ENCODE assay signal across 6 cellular contexts in the genomic region with DNA sequence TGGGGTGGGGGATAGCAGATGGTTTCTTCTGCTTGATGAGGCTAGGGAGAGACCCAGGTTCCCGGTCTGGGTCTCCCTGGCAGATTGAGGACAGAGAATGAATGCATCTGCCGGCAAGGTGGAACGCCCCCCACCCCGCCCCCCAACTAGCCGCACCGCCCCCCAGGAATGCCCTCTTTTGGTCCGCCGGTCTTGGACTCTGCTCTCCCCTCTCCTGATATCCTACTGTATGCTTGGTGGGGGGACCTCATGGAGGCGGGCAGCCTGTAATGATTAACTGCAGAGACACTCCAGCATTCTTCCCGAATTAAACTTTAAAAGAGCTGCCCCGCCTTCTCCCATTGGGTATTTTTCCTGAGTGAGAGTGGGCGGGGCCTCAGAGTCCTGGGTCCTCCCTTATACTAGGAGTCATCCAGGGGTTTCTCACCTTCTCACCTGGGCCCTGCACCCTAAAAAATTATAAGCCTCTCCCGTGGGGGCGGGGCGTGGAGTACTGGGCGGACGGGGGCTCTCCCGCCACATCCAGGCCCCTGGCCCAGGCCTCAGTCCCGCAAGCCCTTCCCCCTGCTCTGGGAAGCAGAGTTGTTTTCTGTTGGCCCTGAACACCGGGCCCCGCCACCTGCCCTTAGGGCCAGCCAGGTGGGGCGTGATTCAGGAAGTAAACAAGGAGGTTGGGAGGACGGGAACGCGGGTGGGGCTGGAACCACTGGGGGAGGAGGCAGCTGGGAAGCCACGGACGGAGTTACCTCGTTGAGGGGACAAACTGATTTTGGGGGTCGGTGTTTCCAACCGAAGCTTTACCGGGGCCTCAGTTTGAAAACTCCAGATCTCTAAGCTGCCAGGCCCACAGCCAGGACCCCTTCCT. TPM values are rescaled to one million over a fixed set of nuclear protein-coding genes. Genes with fewer than 3 reads are reported as not detected.
DNase-seq lines count a peak whose midpoint lies in the region; ATAC-seq and TF ChIP-seq lines count a peak whose summit lies in the region.

No MANE protein-coding gene starts in this region.

- 4% methylated on average over 31 of the region's 31 CpGs for WGBS in prostate gland

- peak overlapping the region; percentile 91 to 96 for H3K27ac ChIP-seq in prostate gland

- peaks cover 8% of the 10 kb centered on the region for H3K4me1 ChIP-seq in prostate gland (replicated peaks)

- ATAC-seq in HG03135 (IDR thresholded peaks at IDR 0.05; ENCODE audit: unreplicated experiment), result no peak

- peak; percentile 69 for TF ChIP-seq POLR2A in prostate gland (IDR thresholded peaks at IDR 0.05)

- H3K4me3 ChIP-seq in prostate gland, result peak overlapping the region; percentile 41 to 53

- intact Hi-C loops in prostate gland (cut with DNase I), result no loop called here

- H3K9me3 ChIP-seq in prostate gland, result no peaks in the 10 kb centered on the region

- DNase-seq in NCI-H146 (lab: John Stamatoyannopoulos, UW) (peak; percentile 74), cerebellum (ENCODE audit: low spot score) (peak; percentile 54), prostate gland (ENCODE audit: low spot score) (peak; percentile 89), COLO829 (ENCODE audit: low spot score) (no peak)
- no peak for DNase-seq in activated effector memory CD4-positive, alpha-beta T cell treated with Interleukin-2 at 50 U/mL for 16 hours

- H3K36me3 ChIP-seq in prostate gland, result no peaks in the 10 kb centered on the region

- no peaks in the 10 kb centered on the region for H3K27me3 ChIP-seq in prostate gland (replicated peaks; ENCODE audit: insufficient read depth)

- TF ChIP-seq CTCF in prostate gland (IDR thresholded peaks at IDR 0.05), result peak in 2 of 4 experiments; percentile 8 to 18

RNA-seq across cellular contexts. Expression of gene GRB7, which starts 1.5 kb away (rescaled TPM):
- total RNA-seq in cerebellum (not detected), prostate gland (10 to 100 TPM; 25.7 to 32.6 TPM)

RNA-seq across cellular contexts. Expression of gene MIEN1, which starts 8.9 kb away (rescaled TPM):
- total RNA-seq in cerebellum (8.4 TPM), prostate gland (100 to 1,000 TPM in 1 of 2 donors, 10 to 100 TPM in 1; 46.5 to 119 TPM)

RNA-seq across cellular contexts. Expression of gene ERBB2, which starts 39.4 kb away (rescaled TPM):
- 16.9 TPM for total RNA-seq in cerebellum
- total RNA-seq in prostate gland, result 100 to 1,000 TPM; 112 to 172 TPM

RNA-seq across cellular contexts. Expression of gene PGAP3, which starts 51.4 kb away (rescaled TPM):
- total RNA-seq in cerebellum, result 10.5 TPM
- total RNA-seq in prostate gland, result 10 to 100 TPM; 44.6 to 50.0 TPM

Comparison
In these comparisons a context has a peak if more than half of its experiments do, and no peak if none do; other contexts are left out.
1. DNase-seq: peak in NCI-H146 (single experiment), cerebellum (single experiment) and prostate gland (single experiment); none in COLO829 (single experiment) and activated effector memory CD4-positive, alpha-beta T cell treated with Interleukin-2 at 50 U/mL for 16 hours (single experiment).
2. RNA of gene GRB7, which starts 1.5 kb away (total RNA-seq): 25.7 to 32.6 TPM in prostate gland; not detected in cerebellum (single experiment); every median in the first group is over 10 times any median in the second.